8 cellular contexts compared by ENCODE assay signal in genomic region chr12:108514468-108514972, GRCh38. TPM values are rescaled to one million over a fixed set of nuclear protein-coding genes. Genes with fewer than 3 reads are reported as not detected.
DNase-seq lines count a peak whose midpoint lies in the region; ATAC-seq, FAIRE-seq and TF ChIP-seq lines count a peak whose summit lies in the region.

No MANE protein-coding gene starts in this region.

- no peak for TF ChIP-seq POLR2A in K562 (conservative IDR thresholded peaks at IDR 0.05)

- H3K27me3 Mint-ChIP-seq in CD4-positive, CD25-positive, alpha-beta regulatory T cell = peaks cover 9% of the 10 kb centered on the region

- peak overlapping the region; percentile 66 for H3K4me3 ChIP-seq in CD4-positive, CD25-positive, alpha-beta regulatory T cell (ENCODE audit: low read depth, low read length)
- H3K4me3 ChIP-seq in K562 = peak overlapping the region; percentile 67
- no peak overlapping the region for H3K4me3 ChIP-seq in mesendoderm (ENCODE audit: low read length)

- H3K4me3 Mint-ChIP-seq in CD4-positive, CD25-positive, alpha-beta regulatory T cell = peak overlapping the region; percentile 93 to 100 (median 98)

- H3K9me3 ChIP-seq in CD4-positive, CD25-positive, alpha-beta regulatory T cell (ENCODE audit: control insufficient read depth in 2 of 2, low read length in 2 of 2) = no peaks in the 10 kb centered on the region
- H3K9me3 ChIP-seq in K562 (replicated peaks; ENCODE audit: control insufficient read depth, insufficient read depth, low read depth, low read length) = no peaks in the 10 kb centered on the region

- H3K4me1 Mint-ChIP-seq in CD4-positive, CD25-positive, alpha-beta regulatory T cell = peaks cover 4 to 40% (median 20%) of the 10 kb centered on the region in 4 donors

- TF ChIP-seq RAD21 in K562 (CRISPR knock-in tag; conservative IDR thresholded peaks at IDR 0.05 in 1 of 2, IDR thresholded peaks at IDR 0.05 in 1 of 2) = no peak

- TF ChIP-seq CTCF in K562 (IDR thresholded peaks at IDR 0.05 in 2 of 3, conservative IDR thresholded peaks at IDR 0.05 in 1 of 3; ENCODE audit: insufficient read depth in 2 of 3, low read depth in 1 of 3, low read length in 3 of 3) (no peak), GM20000 (IDR thresholded peaks at IDR 0.05; ENCODE audit: extremely low read depth, missing control alignments) (no peak)

- no peaks in the 10 kb centered on the region for H3K27me3 ChIP-seq in CD4-positive, CD25-positive, alpha-beta regulatory T cell (ENCODE audit: control insufficient read depth, insufficient read depth, low read length)
- H3K27me3 ChIP-seq in K562 (ENCODE audit: control insufficient read depth in 2 of 2, insufficient read depth in 2 of 2, low read length in 2 of 2) (no peaks in the 10 kb centered on the region), mesendoderm (ENCODE audit: insufficient read depth, low read length, poor library complexity) (no peaks in the 10 kb centered on the region)

- in situ Hi-C loops in K562 (cut with MboI) = no loop called here

- H2BK120ac ChIP-seq in mesendoderm (ENCODE audit: low read depth, low read length) = no peak overlapping the region

- CTCF ChIA-PET in K562 (lab: Yijun Ruan, JAX; ENCODE audit: low intra/inter-chr PET ratio) (no interaction called here), HEK293T (lab: Yijun Ruan, JAX) (interaction anchor here (0.6 kb wide), 1 partner anchor 216 kb away, joined by 5 read pairs; no protein-coding TSS in a partner anchor)

- peak overlapping the region; percentile 96 to 97 (median 97) for H3K27ac Mint-ChIP-seq in CD4-positive, CD25-positive, alpha-beta regulatory T cell

- WGBS in K562 (ENCODE audit: insufficient coverage, low coverage, missing lambda C conversion rate) = 31% methylated on average over 14 of the region's 19 CpGs
- WGBS in mesendoderm (ENCODE audit: extremely low coverage, insufficient coverage, low lambda C conversion rate) = no CpG with 5 or more reads among the region's 19 CpGs

- no peak overlapping the region for H2AK5ac ChIP-seq in mesendoderm (ENCODE audit: low read length)

- no peak for DNase-seq in CD4-positive, CD25-positive, alpha-beta regulatory T cell
- DNase-seq in K562 (ENCODE audit: extremely low read depth in 1 of 4, low spot score in 3 of 4) = no peak
- DNase-seq in mesendoderm = no peak
- DNase-seq in GM20000 (ENCODE audit: low spot score) = no peak
- no peak for DNase-seq in left lobe of liver (ENCODE audit: low spot score)
- DNase-seq in HEK293T (ENCODE audit: extremely low spot score) = no peak

- no TSS peak for BruUV-seq in K562 (replicated peaks; lab: Mats Ljungman, UMichigan)

- TF ChIP-seq EP300 in K562 (IDR thresholded peaks at IDR 0.05; ENCODE audit: low read length) = no peak

- H3K18ac ChIP-seq in mesendoderm (ENCODE audit: low read length) = no peak overlapping the region

- peak overlapping the region; percentile 98 for H2AFZ ChIP-seq in K562 (ENCODE audit: low read depth, low read length)

- no peak overlapping the region for H3K23ac ChIP-seq in mesendoderm (ENCODE audit: low read length)

- H3K4me2 ChIP-seq in K562 (ENCODE audit: insufficient read depth, low read length) (peak overlapping the region; percentile 89), mesendoderm (ENCODE audit: low read length) (peak overlapping the region; percentile 72)

- peaks cover 5% of the 10 kb centered on the region for H3K79me1 ChIP-seq in mesendoderm (ENCODE audit: low read length)

- H4K20me1 ChIP-seq in K562 (replicated peaks; ENCODE audit: control insufficient read depth, insufficient read depth, low read length) = no peaks in the 10 kb centered on the region

- peak overlapping the region; percentile 27 to 56; a peak in 2 of 4 replicates for H3K9ac ChIP-seq in K562 (ENCODE audit: insufficient read depth in 1 of 2, low read depth in 2 of 2, low read length in 2 of 2)
- H3K9ac ChIP-seq in mesendoderm (ENCODE audit: low read length) = peak overlapping the region; percentile 51

- peak; percentile 11 to 14 for ATAC-seq in CD4-positive, CD25-positive, alpha-beta regulatory T cell (ENCODE audit: low read depth in 2 of 2)
- ATAC-seq in HG03025 (IDR thresholded peaks at IDR 0.05; ENCODE audit: low FRiP score, unreplicated experiment) (peak; percentile 15), K562 (peak; percentile 0; the same call in 2 of the 3 replicates), left lobe of liver (no peak), HG02763 (IDR thresholded peaks at IDR 0.05; ENCODE audit: unreplicated experiment) (no peak)

- POLR2A ChIA-PET in K562 (lab: Yijun Ruan, JAX) = interaction anchor here (1.7 kb wide), 1 partner anchor 46 kb away, joined by 7 read pairs; the partner anchor contains the start of gene SART3
- POLR2A ChIA-PET in HEK293T (lab: Yijun Ruan, JAX) = interaction anchor here (0.7 to 1.6 kb wide), 2 partner anchors 46 to 314 kb away, joined by 3 to 5 read pairs; no protein-coding TSS in a partner anchor

- no peak overlapping the region for H2BK15ac ChIP-seq in mesendoderm (replicated peaks; ENCODE audit: low read depth)

- peaks cover 13% of the 10 kb centered on the region for H3K36me3 Mint-ChIP-seq in CD4-positive, CD25-positive, alpha-beta regulatory T cell

- H3K79me2 ChIP-seq in K562 (ENCODE audit: control insufficient read depth, insufficient read depth, low read length) (peaks cover 8% of the 10 kb centered on the region), mesendoderm (ENCODE audit: control insufficient read depth, insufficient read depth, low read length) (no peaks in the 10 kb centered on the region)

- H3K27ac ChIP-seq in CD4-positive, CD25-positive, alpha-beta regulatory T cell (ENCODE audit: insufficient read depth, low read length, poor library complexity, severe bottlenecking) = peak overlapping the region; percentile 83
- H3K27ac ChIP-seq in K562 (ENCODE audit: extremely low read depth, low read depth, low read length) (no peak overlapping the region), mesendoderm (ENCODE audit: low read depth, low read length) (no peak overlapping the region)

- no peak overlapping the region for H2BK5ac ChIP-seq in mesendoderm (ENCODE audit: low read length)

- peak overlapping the region; percentile 70 for H3K56ac ChIP-seq in mesendoderm (ENCODE audit: low read length)

- H4K8ac ChIP-seq in mesendoderm (ENCODE audit: low read depth, low read length) = no peak overlapping the region

- no peaks in the 10 kb centered on the region for H3K9me1 ChIP-seq in K562 (ENCODE audit: control insufficient read depth, insufficient read depth, low read length)

- no peaks in the 10 kb centered on the region for H3K9me3 Mint-ChIP-seq in CD4-positive, CD25-positive, alpha-beta regulatory T cell

- no peak overlapping the region for H4K5ac ChIP-seq in mesendoderm (ENCODE audit: low read length)

- H3K36me3 ChIP-seq in CD4-positive, CD25-positive, alpha-beta regulatory T cell (ENCODE audit: control insufficient read depth, insufficient read depth, low read length) = peaks cover 12% of the 10 kb centered on the region
- H3K36me3 ChIP-seq in K562 (ENCODE audit: control insufficient read depth, insufficient read depth, low read length) (peaks cover 23% of the 10 kb centered on the region; the same call in 2 of the 3 replicates), mesendoderm (ENCODE audit: control insufficient read depth, insufficient read depth, low read length) (peaks cover 3% of the 10 kb centered on the region)

- no peak overlapping the region for H3K4ac ChIP-seq in mesendoderm (ENCODE audit: low read depth, low read length)

- intact Hi-C loops in K562 (cut with micrococcal nuclease) = loop anchor here (5.0 kb wide), 2 partner anchors 522 to 597 kb away; no protein-coding TSS in a partner anchor

- FAIRE-seq in K562 (lab: Jason Lieb, UNC) = no peak

- H3K4me1 ChIP-seq in CD4-positive, CD25-positive, alpha-beta regulatory T cell (ENCODE audit: control insufficient read depth, insufficient read depth, low read length, poor library complexity, severe bottlenecking) = peaks cover 21% of the 10 kb centered on the region
- H3K4me1 ChIP-seq in K562 (replicated peaks in 1 of 2; ENCODE audit: control insufficient read depth in 2 of 2, insufficient read depth in 2 of 2, low read length in 2 of 2) (peaks cover 8 to 23% of the 10 kb centered on the region in 2 experiments; a peak in 4 of 5 replicates), mesendoderm (ENCODE audit: control insufficient read depth, low read depth, low read length) (no peaks in the 10 kb centered on the region)

RNA-seq across cellular contexts. Expression of gene FICD, which starts 0.6 kb away (rescaled TPM):
- total RNA-seq in CD4-positive, CD25-positive, alpha-beta regulatory T cell = 5.4 TPM
- 1 to 10 TPM in 3 of 4 donors, under 1 TPM in 1; 0.79 to 4.7 (median 2.3) TPM for polyA plus RNA-seq in CD4-positive, CD25-positive, alpha-beta regulatory T cell
- 9.7 and 12.2 TPM in 2 replicates for total RNA-seq in K562 (2011; cell fraction: chromatin; rRNA removed; ENCODE audit: low replicate concordance)
- total RNA-seq in K562 (2011; cell fraction: nucleolus; rRNA removed) = 11.8 and 12.1 TPM in 2 replicates
- 5.6 and 7.8 TPM in 2 replicates for total RNA-seq in K562 (2011; cell fraction: nucleoplasm; rRNA removed)
- total RNA-seq in K562 (2014; rRNA removed) (3.1 and 4.5 TPM in 2 replicates), K562 (2014; rRNA removed; fragmentation: Illumina TruSeq; extraction: Trizol) (1.9 TPM in 2 replicates), K562 (2015; rRNA removed; fragmentation: Illumina TruSeq; extraction: Trizol) (2.8 and 3.1 TPM in 2 replicates), K562 (2021) (3.0 and 3.4 TPM in 2 replicates), left lobe of liver (4.6 TPM)
- polyA plus RNA-seq in K562 (2011; rRNA removed) (0.80 and 0.88 TPM in 2 replicates), K562 (2014; fragmentation: Illumina TruSeq; extraction: Trizol) (1.6 and 2.0 TPM in 2 replicates), K562 (2014; fragmentation: Nextera tagmentation; extraction: Ambion mirVana) (1 to 10 TPM; 1.1 to 1.2 TPM), K562 (2014; rRNA removed) (2.1 and 2.7 TPM in 2 replicates)
- polyA plus RNA-seq in K562 (2011; cell fraction: cytosol; rRNA removed) = 1.1 and 1.2 TPM in 2 replicates
- polyA plus RNA-seq in K562 (2011; cell fraction: nucleus; rRNA removed) = 4.7 and 6.8 TPM in 2 replicates
- 2.4 and 5.0 TPM in 2 replicates for polyA plus RNA-seq in K562 (2012)
- polyA minus RNA-seq in K562 (2011; rRNA and poly(A)+ RNA removed) = 2.9 and 3.9 TPM in 2 replicates
- polyA minus RNA-seq in K562 (2011; cell fraction: cytosol; rRNA and poly(A)+ RNA removed) = 2.1 and 3.6 TPM in 2 replicates
- polyA minus RNA-seq in K562 (2011; cell fraction: nucleus; rRNA and poly(A)+ RNA removed) = 8.3 and 11.3 TPM in 2 replicates
- 2.1 TPM for polyA plus RNA-seq in mesendoderm (2013, experiment 1 of 2)
- 2.2 TPM for polyA plus RNA-seq in mesendoderm (2013, experiment 2 of 2)

RNA-seq across cellular contexts. Expression of gene SART3, which starts 46.5 kb away (rescaled TPM):
- 107 TPM for total RNA-seq in CD4-positive, CD25-positive, alpha-beta regulatory T cell
- 10 to 100 TPM; 25.3 to 37.6 (median 32.2) TPM for polyA plus RNA-seq in CD4-positive, CD25-positive, alpha-beta regulatory T cell
- 295 and 336 TPM in 2 replicates for total RNA-seq in K562 (2011; cell fraction: chromatin; rRNA removed; ENCODE audit: low replicate concordance)
- 193 and 203 TPM in 2 replicates for total RNA-seq in K562 (2011; cell fraction: nucleolus; rRNA removed)
- 258 and 314 TPM in 2 replicates for total RNA-seq in K562 (2011; cell fraction: nucleoplasm; rRNA removed)
- 167 and 396 TPM in 2 replicates for total RNA-seq in K562 (2014; rRNA removed)
- total RNA-seq in K562 (2014; rRNA removed; fragmentation: Illumina TruSeq; extraction: Trizol) = 64.7 and 66.7 TPM in 2 replicates
- total RNA-seq in K562 (2015; rRNA removed; fragmentation: Illumina TruSeq; extraction: Trizol) = 103 and 104 TPM in 2 replicates
- 63.2 and 72.6 TPM in 2 replicates for total RNA-seq in K562 (2021)
- 32.1 and 33.7 TPM in 2 replicates for polyA plus RNA-seq in K562 (2011; rRNA removed)
- polyA plus RNA-seq in K562 (2011; cell fraction: cytosol; rRNA removed) = 11.9 and 18.3 TPM in 2 replicates
- 128 and 132 TPM in 2 replicates for polyA plus RNA-seq in K562 (2011; cell fraction: nucleus; rRNA removed)
- 43.0 and 62.6 TPM in 2 replicates for polyA plus RNA-seq in K562 (2012)
- polyA plus RNA-seq in K562 (2014; fragmentation: Illumina TruSeq; extraction: Trizol) = 54.4 and 56.7 TPM in 2 replicates
- polyA plus RNA-seq in K562 (2014; fragmentation: Nextera tagmentation; extraction: Ambion mirVana) = 1 to 10 TPM; 8.9 to 9.9 TPM
- 52.6 and 58.4 TPM in 2 replicates for polyA plus RNA-seq in K562 (2014; rRNA removed)
- polyA minus RNA-seq in K562 (2011; rRNA and poly(A)+ RNA removed) = 73.9 and 94.6 TPM in 2 replicates
- polyA minus RNA-seq in K562 (2011; cell fraction: cytosol; rRNA and poly(A)+ RNA removed) = 27.6 and 31.6 TPM in 2 replicates
- 152 and 195 TPM in 2 replicates for polyA minus RNA-seq in K562 (2011; cell fraction: nucleus; rRNA and poly(A)+ RNA removed)
- 44.4 TPM for polyA plus RNA-seq in mesendoderm (2013, experiment 1 of 2)
- 44.8 TPM for polyA plus RNA-seq in mesendoderm (2013, experiment 2 of 2)
- 13.7 TPM for total RNA-seq in left lobe of liver

RNA-seq across cellular contexts. Expression of gene ISCU, which starts 47.9 kb away (rescaled TPM):
- 173 TPM for total RNA-seq in CD4-positive, CD25-positive, alpha-beta regulatory T cell
- 100 to 1,000 TPM; 241 to 295 (median 260) TPM for polyA plus RNA-seq in CD4-positive, CD25-positive, alpha-beta regulatory T cell
- total RNA-seq in K562 (2011; cell fraction: chromatin; rRNA removed; ENCODE audit: low replicate concordance) = 50.8 and 64.7 TPM in 2 replicates
- total RNA-seq in K562 (2011; cell fraction: nucleolus; rRNA removed) = 37.6 and 42.7 TPM in 2 replicates
- total RNA-seq in K562 (2011; cell fraction: nucleoplasm; rRNA removed) = 58.2 and 69.2 TPM in 2 replicates
- total RNA-seq in K562 (2014; rRNA removed) (92.5 and 136 TPM in 2 replicates), K562 (2014; rRNA removed; fragmentation: Illumina TruSeq; extraction: Trizol) (74.2 and 77.5 TPM in 2 replicates), K562 (2015; rRNA removed; fragmentation: Illumina TruSeq; extraction: Trizol) (75.6 and 77.3 TPM in 2 replicates), K562 (2021) (67.8 and 68.7 TPM in 2 replicates), left lobe of liver (45.2 TPM)
- polyA plus RNA-seq in K562 (2011; rRNA removed) (80.9 and 89.6 TPM in 2 replicates), K562 (2014; fragmentation: Illumina TruSeq; extraction: Trizol) (69.4 and 77.7 TPM in 2 replicates), K562 (2014; fragmentation: Nextera tagmentation; extraction: Ambion mirVana) (10 to 100 TPM; 15.9 to 19.8 TPM), K562 (2014; rRNA removed) (84.7 and 86.8 TPM in 2 replicates)
- 36.5 and 59.5 TPM in 2 replicates for polyA plus RNA-seq in K562 (2011; cell fraction: cytosol; rRNA removed)
- polyA plus RNA-seq in K562 (2011; cell fraction: nucleus; rRNA removed) = 120 and 177 TPM in 2 replicates
- polyA plus RNA-seq in K562 (2012) = 76.7 and 87.8 TPM in 2 replicates
- 65.3 and 73.2 TPM in 2 replicates for polyA minus RNA-seq in K562 (2011; rRNA and poly(A)+ RNA removed)
- 16.6 and 26.3 TPM in 2 replicates for polyA minus RNA-seq in K562 (2011; cell fraction: cytosol; rRNA and poly(A)+ RNA removed)
- 25.0 and 57.6 TPM in 2 replicates for polyA minus RNA-seq in K562 (2011; cell fraction: nucleus; rRNA and poly(A)+ RNA removed)
- 67.0 TPM for polyA plus RNA-seq in mesendoderm (2013, experiment 1 of 2)
- 63.2 TPM for polyA plus RNA-seq in mesendoderm (2013, experiment 2 of 2)

Comparison
In these comparisons a context has a peak if more than half of its experiments do, and no peak if none do; other contexts are left out.
1. ATAC-seq: peak in CD4-positive, CD25-positive, alpha-beta regulatory T cell (2 of 2), HG03025 (single experiment) and K562 (single experiment); none in left lobe of liver (single experiment) and HG02763 (single experiment).